1 cellular context compared by ENCODE assay signal in the genomic region with DNA sequence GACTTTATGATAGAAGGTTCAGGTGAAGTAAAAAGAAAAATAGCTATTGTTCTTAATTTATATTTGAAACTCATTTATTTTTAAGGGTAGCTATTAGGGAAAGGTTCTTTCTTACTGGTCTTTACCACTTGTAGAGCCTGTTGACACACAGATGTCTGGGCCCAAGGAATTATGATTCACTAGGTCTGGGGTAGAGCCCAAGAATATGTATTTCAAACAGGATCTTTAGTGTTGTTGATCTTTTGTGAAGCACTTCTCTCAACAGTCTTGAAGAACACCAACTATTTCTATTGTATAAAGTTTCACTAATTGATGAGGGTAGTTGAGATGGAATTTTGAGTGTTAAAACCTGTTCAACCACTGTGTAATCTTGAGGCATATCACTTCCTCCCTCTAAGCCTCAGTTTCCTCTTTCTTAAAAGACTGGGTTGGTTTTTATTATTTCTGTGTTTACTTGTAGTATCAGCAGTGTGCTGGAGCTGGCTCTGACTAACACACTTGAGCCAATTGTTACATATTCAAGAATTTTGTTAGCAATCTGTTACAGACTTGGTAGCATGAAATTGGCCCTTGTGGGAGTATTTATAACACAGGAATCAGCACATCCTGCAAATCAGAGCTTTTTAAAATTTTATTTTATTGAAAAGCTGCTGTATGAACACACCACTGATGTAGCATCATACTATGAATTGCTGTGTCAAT.
TF ChIP-seq lines count a peak whose summit lies in the region.

No MANE protein-coding gene starts in this region.

TF ChIP-seq in IMR-90, 13 proteins besides CTCF, POLR2A, EP300 and RAD21:
- TF ChIP-seq FOS (IDR thresholded peaks at IDR 0.05; ENCODE audit: low read depth, low read length), result no peak
- TF ChIP-seq RFX5 (IDR thresholded peaks at IDR 0.05; ENCODE audit: low read depth, low read length), result no peak
- TF ChIP-seq NFE2L2 (IDR thresholded peaks at IDR 0.05; ENCODE audit: low read depth, low read length), result no peak
